18 cellular contexts compared by ENCODE assay signal in the genomic region with DNA sequence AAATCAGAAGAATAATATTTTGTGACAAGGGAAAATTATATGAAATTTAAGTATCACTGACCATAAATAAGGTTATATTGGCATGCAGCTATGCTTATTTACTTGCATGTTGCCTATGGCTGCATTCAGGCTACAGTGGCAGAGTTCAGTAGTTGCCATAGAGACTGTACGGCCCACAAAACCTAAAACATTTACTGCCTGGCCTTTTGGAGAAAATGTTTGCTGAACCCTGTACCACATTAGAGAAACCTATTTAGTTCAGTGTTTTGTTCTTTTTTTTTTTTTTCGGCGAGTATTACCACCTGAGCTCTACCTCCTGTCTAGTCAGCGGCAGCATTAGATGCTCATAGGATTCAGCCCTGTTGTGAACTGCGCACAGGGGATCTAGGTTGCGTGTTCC. TPM values are rescaled to one million over a fixed set of nuclear protein-coding genes. Genes with fewer than 3 reads are reported as not detected.
A peak's percentile ranks its signal among the peaks of the same experiment; 100 is the strongest.
DNase-seq lines count a peak whose midpoint lies in the region; ATAC-seq and TF ChIP-seq lines count a peak whose summit lies in the region.
"Had no signal": no experiment of that assay in that cellular context is flagged by ENCODE, and none has a peak within 500 bp of the region (broad histone marks: within the 10 kb centered on the region; RNA-seq: fewer than 3 reads in every experiment).

No MANE protein-coding gene starts in this region.

- WGBS in endodermal cell (ENCODE audit: insufficient coverage in 1 of 2, insufficient read length in 1 of 2), 2 experiments, result 93 to 95% methylated on average over 5 to 6 of the region's 6 CpGs

- no peak overlapping the region for H3K27ac Mint-ChIP-seq in CD8-positive, alpha-beta T cell
- H3K27ac Mint-ChIP-seq in HFFc6 (peak overlapping the region; percentile 77), endodermal cell (no peak overlapping the region)
- peak overlapping the region in 2 of 10 donors; percentile 1 to 38 for H3K27ac Mint-ChIP-seq in naive thymus-derived CD8-positive, alpha-beta T cell
- no peak overlapping the region for H3K27ac Mint-ChIP-seq in activated naive CD4-positive, alpha-beta T cell treated with anti-CD3 and anti-CD28 coated beads, Interleukin-2, amount 50 U/mL, for 72 hours
- H3K27ac Mint-ChIP-seq in stimulated activated memory B cell treated with anti-CD40 and anti-IgM and Interleukin-4, amounts not matched to agents 10 μg/mL and 1 μg/mL and 100 μg/mL, for 72 hours, result no peak overlapping the region

- no peak overlapping the region for H3K27ac ChIP-seq in CD8-positive, alpha-beta T cell (ENCODE audit: low read depth, low read length)
- H3K27ac ChIP-seq in endodermal cell (ENCODE audit: low read depth, low read length), result no peak overlapping the region
- H3K27ac ChIP-seq: A549; BLaER1 treated with 17β-estradiol and CSF1 and Interleukin-3, amounts not matched to agents 10 nM and 100 nM had no signal

- CTCF ChIA-PET in CD8-positive, alpha-beta T cell (lab: Charles Lee), result no interaction called here

- intact Hi-C loops in CD8-positive, alpha-beta T cell (cut with DNase I, micrococcal nuclease), result no loop called here

- POLR2A ChIA-PET in CD8-positive, alpha-beta T cell (lab: Charles Lee), result no interaction called here
- POLR2A ChIA-PET in naive thymus-derived CD8-positive, alpha-beta T cell (lab: Charles Lee), result no interaction called here

- peaks cover 3% of the 10 kb centered on the region for H3K36me3 Mint-ChIP-seq in CD8-positive, alpha-beta T cell
- H3K36me3 Mint-ChIP-seq in HFFc6 (ENCODE audit: low read depth), result peaks cover 41% of the 10 kb centered on the region
- H3K36me3 Mint-ChIP-seq in naive thymus-derived CD8-positive, alpha-beta T cell, result peaks cover 2 to 4% (median 2%) of the 10 kb centered on the region in 3 donors
- no peaks in the 10 kb centered on the region for H3K36me3 Mint-ChIP-seq in endodermal cell (ENCODE audit: low read depth)
- H3K36me3 Mint-ChIP-seq in activated naive CD4-positive, alpha-beta T cell treated with anti-CD3 and anti-CD28 coated beads, Interleukin-2, amount 50 U/mL, for 72 hours, result no peaks in the 10 kb centered on the region
- H3K36me3 Mint-ChIP-seq in stimulated activated memory B cell treated with anti-CD40 and anti-IgM and Interleukin-4, amounts not matched to agents 10 μg/mL and 1 μg/mL and 100 μg/mL, for 72 hours, result peaks cover 6% of the 10 kb centered on the region

- no peak for DNase-seq in CD8-positive, alpha-beta T cell
- DNase-seq in HFFc6 (no peak), SW480 (ENCODE audit: low spot score) (peak; percentile 28), endodermal cell (no peak), BE2C (no peak)
- peak in 3 of 10 donors; percentile 9 to 33 (median 21) for DNase-seq in naive thymus-derived CD8-positive, alpha-beta T cell
- no peak for DNase-seq in activated naive CD4-positive, alpha-beta T cell treated with anti-CD3 and anti-CD28 coated beads, Interleukin-2, amount 50 U/mL, for 72 hours (ENCODE audit: low spot score in 2 of 2)
- DNase-seq: COR-L47, DMS 273 treated with DMSO at 0.1 percent for 48 hours, DMS53, DND-41, EL, H9 had no signal

- no peak overlapping the region for H3K4me3 ChIP-seq in CD8-positive, alpha-beta T cell (ENCODE audit: low read depth, low read length)
- H3K4me3 ChIP-seq in endodermal cell (ENCODE audit: low read length), result no peak overlapping the region
- H3K4me3 ChIP-seq in BE2C (ENCODE audit: low read depth, low read length), result no peak overlapping the region
- H3K4me3 ChIP-seq: A549; BLaER1 treated with 17β-estradiol and CSF1 and Interleukin-3, amounts not matched to agents 10 nM and 100 nM; GM12878 had no signal

- H3K9me3 Mint-ChIP-seq in CD8-positive, alpha-beta T cell, result no peaks in the 10 kb centered on the region
- H3K9me3 Mint-ChIP-seq in HFFc6 (no peaks in the 10 kb centered on the region), endodermal cell (no peaks in the 10 kb centered on the region)
- H3K9me3 Mint-ChIP-seq in naive thymus-derived CD8-positive, alpha-beta T cell, result peaks cover 0 to 5% (median 0%) of the 10 kb centered on the region in 9 donors
- H3K9me3 Mint-ChIP-seq in activated naive CD4-positive, alpha-beta T cell treated with anti-CD3 and anti-CD28 coated beads, Interleukin-2, amount 50 U/mL, for 72 hours, result no peaks in the 10 kb centered on the region
- no peaks in the 10 kb centered on the region for H3K9me3 Mint-ChIP-seq in stimulated activated memory B cell treated with anti-CD40 and anti-IgM and Interleukin-4, amounts not matched to agents 10 μg/mL and 1 μg/mL and 100 μg/mL, for 72 hours
- H3K9me3 Mint-ChIP-seq: H9 had no signal

- no peaks in the 10 kb centered on the region for H3K27me3 ChIP-seq in CD8-positive, alpha-beta T cell (ENCODE audit: insufficient read depth, low read length)
- H3K27me3 ChIP-seq in endodermal cell (ENCODE audit: control insufficient read depth, insufficient read depth, low read length, poor library complexity, severe bottlenecking) (no peaks in the 10 kb centered on the region), BE2C (no peaks in the 10 kb centered on the region)
- H3K27me3 ChIP-seq: BLaER1 treated with 17β-estradiol and CSF1 and Interleukin-3, amounts not matched to agents 10 nM and 100 nM had no signal

- no peaks in the 10 kb centered on the region for H3K9me3 ChIP-seq in CD8-positive, alpha-beta T cell (ENCODE audit: low read length)
- H3K9me3 ChIP-seq in endodermal cell (ENCODE audit: control insufficient read depth, low read length) (no peaks in the 10 kb centered on the region), BE2C (no peaks in the 10 kb centered on the region)
- H3K9me3 ChIP-seq: A549; BLaER1 treated with 17β-estradiol and CSF1 and Interleukin-3, amounts not matched to agents 10 nM and 100 nM had no signal

- H3K4me1 ChIP-seq in CD8-positive, alpha-beta T cell (ENCODE audit: insufficient read depth, low read length), result peaks cover 7% of the 10 kb centered on the region
- peaks cover 6% of the 10 kb centered on the region for H3K4me1 ChIP-seq in endodermal cell (ENCODE audit: control insufficient read depth, insufficient read depth, low read length)
- H3K4me1 ChIP-seq in BE2C, result peaks cover 19% of the 10 kb centered on the region

- TF ChIP-seq CTCF in CD8-positive, alpha-beta T cell (IDR thresholded peaks at IDR 0.05), result no peak
- TF ChIP-seq CTCF in HFFc6 (IDR thresholded peaks at IDR 0.05) (no peak), endodermal cell (conservative IDR thresholded peaks at IDR 0.05) (no peak), BE2C (IDR thresholded peaks at IDR 0.05; ENCODE audit: low read depth, low read length) (no peak)

- H3K4me3 Mint-ChIP-seq in CD8-positive, alpha-beta T cell, result no peak overlapping the region
- H3K4me3 Mint-ChIP-seq in HFFc6, result no peak overlapping the region
- peak overlapping the region in 6 of 10 donors; percentile 3 to 41 (median 24) for H3K4me3 Mint-ChIP-seq in naive thymus-derived CD8-positive, alpha-beta T cell
- no peak overlapping the region for H3K4me3 Mint-ChIP-seq in endodermal cell
- no peak overlapping the region for H3K4me3 Mint-ChIP-seq in stimulated activated memory B cell treated with anti-CD40 and anti-IgM and Interleukin-4, amounts not matched to agents 10 μg/mL and 1 μg/mL and 100 μg/mL, for 72 hours
- H3K4me3 Mint-ChIP-seq: H9 had no signal

- no peaks in the 10 kb centered on the region for H3K36me3 ChIP-seq in CD8-positive, alpha-beta T cell (ENCODE audit: insufficient read depth, low read length)
- no peaks in the 10 kb centered on the region for H3K36me3 ChIP-seq in endodermal cell (ENCODE audit: control insufficient read depth, insufficient read depth, low read length)
- no peaks in the 10 kb centered on the region for H3K36me3 ChIP-seq in BE2C
- H3K36me3 ChIP-seq: BLaER1 treated with 17β-estradiol and CSF1 and Interleukin-3, amounts not matched to agents 10 nM and 100 nM had no signal

- no peaks in the 10 kb centered on the region for H3K27me3 Mint-ChIP-seq in CD8-positive, alpha-beta T cell (ENCODE audit: low read depth)
- H3K27me3 Mint-ChIP-seq in HFFc6 (ENCODE audit: insufficient read depth) (peaks cover 2% of the 10 kb centered on the region; the same call in 1 of the 2 replicates), endodermal cell (ENCODE audit: insufficient read depth) (no peaks in the 10 kb centered on the region)
- H3K27me3 Mint-ChIP-seq in naive thymus-derived CD8-positive, alpha-beta T cell, result no peaks in the 10 kb centered on the region
- H3K27me3 Mint-ChIP-seq in stimulated activated memory B cell treated with anti-CD40 and anti-IgM and Interleukin-4, amounts not matched to agents 10 μg/mL and 1 μg/mL and 100 μg/mL, for 72 hours, result no peaks in the 10 kb centered on the region
- H3K27me3 Mint-ChIP-seq: CD8-positive, alpha-beta memory T cell had no signal

- ATAC-seq in CD8-positive, alpha-beta T cell, result peak; percentile 20
- ATAC-seq in naive thymus-derived CD8-positive, alpha-beta T cell, result peak; percentile 57 to 83
- ATAC-seq in activated naive CD4-positive, alpha-beta T cell treated with anti-CD3 and anti-CD28 coated beads, Interleukin-2, amount 50 U/mL, for 72 hours, result no peak
- no peak for ATAC-seq in stimulated activated memory B cell treated with anti-CD40 and anti-IgM and Interleukin-4, amounts not matched to agents 10 μg/mL and 1 μg/mL and 100 μg/mL, for 72 hours
- ATAC-seq: A549, GM12878 had no signal

- H3K4me1 Mint-ChIP-seq in CD8-positive, alpha-beta T cell (ENCODE audit: low read depth), result peaks cover 57% of the 10 kb centered on the region
- peaks cover 99% of the 10 kb centered on the region for H3K4me1 Mint-ChIP-seq in HFFc6 (ENCODE audit: low read depth)
- H3K4me1 Mint-ChIP-seq in naive thymus-derived CD8-positive, alpha-beta T cell, result peaks cover 19 to 66% (median 55%) of the 10 kb centered on the region in 4 donors
- peaks cover 31% of the 10 kb centered on the region for H3K4me1 Mint-ChIP-seq in endodermal cell
- H3K4me1 Mint-ChIP-seq in stimulated activated memory B cell treated with anti-CD40 and anti-IgM and Interleukin-4, amounts not matched to agents 10 μg/mL and 1 μg/mL and 100 μg/mL, for 72 hours, result peaks cover 47% of the 10 kb centered on the region

- no peak overlapping the region for H3K9ac ChIP-seq in endodermal cell (ENCODE audit: extremely low read depth, low read length, poor library complexity, severe bottlenecking)
- H3K9ac ChIP-seq: BLaER1 treated with 17β-estradiol and CSF1 and Interleukin-3, amounts not matched to agents 10 nM and 100 nM had no signal

RNA-seq across cellular contexts. Expression of a gene that starts 52.8 kb away (rescaled TPM):
- 10 to 100 TPM; 13.5 to 13.6 TPM for total RNA-seq in CD8-positive, alpha-beta T cell
- 10 to 100 TPM; 74.7 to 91.4 (median 87.9) TPM for total RNA-seq in HFFc6 (2021; fragmentation: NEBNext Ultra II Directional; extraction: Animal tissue kit (Norgen Biotek cat#: 25700))
- 10 to 100 TPM; 16.3 TPM for total RNA-seq in naive thymus-derived CD8-positive, alpha-beta T cell
- polyA plus RNA-seq in naive thymus-derived CD8-positive, alpha-beta T cell, result 1 to 10 TPM; 5.1 to 6.8 (median 5.5) TPM
- total RNA-seq in endodermal cell, result 10 to 100 TPM; 14.8 to 15.8 TPM
- 13.6 TPM for polyA plus RNA-seq in endodermal cell (2013, experiment 1 of 2)
- 13.3 TPM for polyA plus RNA-seq in endodermal cell (2013, experiment 2 of 2)
- 10 to 100 TPM in 1 of 2 donors, 1 to 10 TPM in 1; 6.0 to 15.6 TPM for total RNA-seq in activated naive CD4-positive, alpha-beta T cell treated with anti-CD3 and anti-CD28 coated beads, Interleukin-2, amount 50 U/mL, for 72 hours
- polyA plus RNA-seq in BE2C (2012; ENCODE audit: insufficient read depth, insufficient read length, low read depth), result 17.8 TPM

Comparison
In these comparisons a context has a peak if more than half of its experiments do, and no peak if none do; other contexts are left out.
1. ATAC-seq: peak in CD8-positive, alpha-beta T cell (single experiment) and naive thymus-derived CD8-positive, alpha-beta T cell (2 of 2); none in activated naive CD4-positive, alpha-beta T cell treated with anti-CD3 and anti-CD28 coated beads, Interleukin-2, amount 50 U/mL, for 72 hours (0 of 2) and stimulated activated memory B cell treated with anti-CD40 and anti-IgM and Interleukin-4, amounts not matched to agents 10 μg/mL and 1 μg/mL and 100 μg/mL, for 72 hours (single experiment).
2. H3K4me3 Mint-ChIP-seq: peak in naive thymus-derived CD8-positive, alpha-beta T cell (6 of 10); none in CD8-positive, alpha-beta T cell (single experiment), HFFc6 (single experiment), endodermal cell (single experiment) and stimulated activated memory B cell treated with anti-CD40 and anti-IgM and Interleukin-4, amounts not matched to agents 10 μg/mL and 1 μg/mL and 100 μg/mL, for 72 hours (single experiment).
3. RNA of a gene that starts 52.8 kb away (total RNA-seq): 74.7 to 91.4 TPM in HFFc6; 16.3 TPM in naive thymus-derived CD8-positive, alpha-beta T cell, 14.8 to 15.8 TPM in endodermal cell, 6.0 to 15.6 TPM in activated naive CD4-positive, alpha-beta T cell treated with anti-CD3 and anti-CD28 coated beads, Interleukin-2, amount 50 U/mL, for 72 hours and 13.5 to 13.6 TPM in CD8-positive, alpha-beta T cell; every median in the first group is over 4 times any median in the second.